Comparison of ENCODE assay signal across 15 cellular contexts in the genomic region with DNA sequence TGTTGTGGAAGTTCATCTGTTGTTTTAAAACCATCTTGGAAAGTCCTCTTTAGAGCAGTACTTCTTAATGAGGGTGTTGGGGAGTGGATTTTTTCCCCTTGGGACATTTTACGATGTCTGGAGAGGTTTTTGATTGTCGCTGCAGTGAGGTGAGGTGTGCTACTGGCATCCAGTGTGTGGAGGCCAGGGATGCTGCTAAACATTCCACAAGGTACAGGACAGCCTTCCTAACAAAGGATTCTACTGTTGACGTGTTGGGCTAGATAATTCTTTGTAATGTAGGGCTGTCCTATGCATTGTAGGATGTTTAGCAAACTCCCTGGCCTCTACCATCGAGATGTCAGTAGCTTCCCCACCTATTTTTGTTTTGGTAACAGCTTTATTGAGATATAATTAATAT.
"Had no signal": no experiment of that assay in that cellular context is flagged by ENCODE, and none has a peak within 500 bp of the region (broad histone marks: within the 10 kb centered on the region; RNA-seq: fewer than 3 reads in every experiment).

No MANE protein-coding gene starts in this region.

- H3K4me3 ChIP-seq: body of pancreas, colonic mucosa, esophagus muscularis mucosa, ovary had no signal

- DNase-seq: activated naive CD4-positive, alpha-beta T cell treated with anti-CD3 and anti-CD28 coated beads, Interleukin-2, amount 50 U/mL, for 16 hours; amygdala; body of pancreas; caudate nucleus; colonic mucosa; hippocampal formation; kidney glomerular epithelial cell; left ventricle myocardium superior; ovary; stimulated activated CD4-positive, alpha-beta T cell treated with anti-CD3 and anti-CD28 coated beads, Interleukin-1b, Interleukin-23, amount 100 ng/mL, for 48 hours; SW 1271 had no signal

- H3K27me3 Mint-ChIP-seq: activated T-helper 17 cell treated with anti-CD3 and anti-CD28 coated beads, Interleukin-2, amount 50 U/mL, for 72 hours; memory B cell had no signal

- H3K27ac Mint-ChIP-seq: activated T-helper 17 cell treated with anti-CD3 and anti-CD28 coated beads, Interleukin-2, amount 50 U/mL, for 72 hours had no signal

- H3K4me3 Mint-ChIP-seq: activated T-helper 17 cell treated with anti-CD3 and anti-CD28 coated beads, Interleukin-2, amount 50 U/mL, for 72 hours; memory B cell had no signal

- H3K9me3 Mint-ChIP-seq: activated T-helper 17 cell treated with anti-CD3 and anti-CD28 coated beads, Interleukin-2, amount 50 U/mL, for 72 hours; memory B cell had no signal

- H3K9me3 ChIP-seq: colonic mucosa, esophagus muscularis mucosa, ovary had no signal

- H3K27me3 ChIP-seq: body of pancreas, colonic mucosa, esophagus muscularis mucosa, ovary had no signal

- ATAC-seq: activated T-helper 17 cell treated with anti-CD3 and anti-CD28 coated beads, Interleukin-2, amount 50 U/mL, for 72 hours; body of pancreas; left ventricle myocardium superior; sciatic nerve had no signal

- H3K27ac ChIP-seq: body of pancreas, colonic mucosa, esophagus muscularis mucosa, ovary had no signal

- H3K4me1 ChIP-seq: colonic mucosa had no signal

- H3K36me3 ChIP-seq: colonic mucosa, ovary had no signal
